Comparison of ENCODE assay signal across 8 cellular contexts in the genomic region with DNA sequence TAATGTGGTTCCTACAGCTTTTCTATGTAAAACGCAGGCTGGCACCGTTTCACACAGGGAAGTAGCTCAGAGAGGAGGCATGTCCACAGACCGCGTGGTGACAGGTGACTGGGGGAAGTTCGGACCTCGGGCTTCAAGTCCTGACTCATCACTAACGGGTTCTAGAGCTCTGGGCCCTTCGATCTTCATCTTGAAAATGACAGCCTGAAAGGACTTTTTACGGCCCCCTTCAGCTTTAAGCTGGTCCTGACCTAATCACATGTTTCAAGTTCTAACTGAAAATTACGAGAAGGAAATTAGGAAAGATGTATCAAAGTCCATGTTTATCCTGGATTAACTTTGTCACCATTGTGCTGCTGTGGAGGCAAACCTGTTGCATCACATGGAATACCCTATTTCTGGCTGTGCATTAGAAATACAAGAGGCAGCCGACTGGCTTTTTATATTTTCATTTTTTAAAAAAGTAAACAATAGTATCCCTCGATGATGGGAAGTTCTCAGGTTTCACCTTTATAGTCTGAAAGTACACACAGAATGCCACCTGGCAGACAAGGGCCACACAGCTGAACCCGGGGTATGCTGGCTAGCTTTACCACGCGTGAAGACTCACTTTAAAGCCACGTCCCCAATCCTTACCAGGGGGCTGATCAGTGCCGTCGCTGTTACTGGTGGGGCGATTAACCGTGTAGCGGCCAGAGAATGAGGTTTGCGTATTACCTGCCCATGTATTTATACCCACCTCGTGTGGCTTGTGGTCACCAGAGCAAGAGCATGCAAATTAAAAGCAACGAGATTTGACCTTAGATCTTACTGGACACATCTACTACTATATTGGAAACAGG. TPM values are rescaled to one million over a fixed set of nuclear protein-coding genes. Genes with fewer than 3 reads are reported as not detected.
DNase-seq lines count a peak whose midpoint lies in the region; ATAC-seq, FAIRE-seq and TF ChIP-seq lines count a peak whose summit lies in the region.

No MANE protein-coding gene starts in this region.

- H3K9me3 Mint-ChIP-seq in astrocyte (ENCODE audit: unreplicated experiment), result no peaks in the 10 kb centered on the region

- no peaks in the 10 kb centered on the region for H3K4me1 Mint-ChIP-seq in astrocyte (ENCODE audit: low read depth, unreplicated experiment)

- H3K4me3 Mint-ChIP-seq in astrocyte (ENCODE audit: unreplicated experiment), result peak overlapping the region; percentile 83

- POLR2A ChIA-PET in BJ (lab: Charles Lee), result no interaction called here
- POLR2A ChIA-PET in OCI-LY7 (lab: Charles Lee), result interaction anchor here (0.6 to 6.4 kb wide), 19 partner anchors 8 to 456 kb away, joined by 3 to 55 read pairs (median 3); no protein-coding TSS in a partner anchor

- no peak for FAIRE-seq in astrocyte (lab: Jason Lieb, UNC)

- H3K4me1 ChIP-seq in OCI-LY7 (ENCODE audit: insufficient read depth, low read length, poor library complexity, severe bottlenecking) (peaks cover 44% of the 10 kb centered on the region), astrocyte (ENCODE audit: insufficient read depth, low read length) (peaks cover 11% of the 10 kb centered on the region), iPS-20b (ENCODE audit: insufficient read depth, low read length) (peaks cover 3% of the 10 kb centered on the region; the same call in 1 of the 2 replicates), spleen (peaks cover 17 to 81% (median 65%) of the 10 kb centered on the region in 6 donors)

- H3K27ac ChIP-seq in OCI-LY7 (ENCODE audit: low read depth, low read length, poor library complexity, severe bottlenecking) (peak overlapping the region; percentile 66), astrocyte (ENCODE audit: low read depth, low read length) (no peak overlapping the region), iPS-20b (ENCODE audit: low read length) (no peak overlapping the region), spleen (peak overlapping the region; percentile 42 to 98 (median 97))

- H3K79me2 ChIP-seq in OCI-LY7 (ENCODE audit: insufficient read depth, low read depth, low read length) (peaks cover 96% of the 10 kb centered on the region), astrocyte (ENCODE audit: insufficient read depth, low read length) (peaks cover 8% of the 10 kb centered on the region)

- ATAC-seq in GM18868 (IDR thresholded peaks at IDR 0.05; ENCODE audit: unreplicated experiment) (peak; percentile 34), HG03045 (IDR thresholded peaks at IDR 0.05; ENCODE audit: unreplicated experiment) (peak; percentile 24)

- H3K4me2 ChIP-seq in OCI-LY7 (ENCODE audit: low read length) (peak overlapping the region; percentile 85), astrocyte (ENCODE audit: low read length) (peak overlapping the region; percentile 89)

- WGBS in spleen, 5 donors, result 4 to 9% (median 8%) methylated on average over 24 of the region's 24 CpGs

- CTCF ChIA-PET in BJ (lab: Yijun Ruan, JAX), result interaction anchor here (1.2 to 1.6 kb wide), 3 partner anchors 10 to 218 kb away, joined by 3 to 4 read pairs (median 3); no protein-coding TSS in a partner anchor
- CTCF ChIA-PET in OCI-LY7 (lab: Charles Lee; ENCODE audit: unreplicated experiment), result interaction anchor here (0.7 kb wide), 1 partner anchor 15 kb away, joined by 4 read pairs; no protein-coding TSS in a partner anchor

- H3K9ac ChIP-seq in astrocyte (ENCODE audit: low read length) (peak overlapping the region; percentile 90), iPS-20b (ENCODE audit: low read depth, low read length) (no peak overlapping the region)

- no peaks in the 10 kb centered on the region for H3K9me2 ChIP-seq in OCI-LY7 (ENCODE audit: insufficient read depth, low read length)

- no peaks in the 10 kb centered on the region for H3K27me3 Mint-ChIP-seq in astrocyte (ENCODE audit: low read depth, unreplicated experiment)

- no peak overlapping the region for H3K27ac Mint-ChIP-seq in astrocyte (ENCODE audit: unreplicated experiment)

- TF ChIP-seq CTCF in BJ (IDR thresholded peaks at IDR 0.05; ENCODE audit: insufficient read depth, low read depth, low read length), result no peak
- TF ChIP-seq CTCF in OCI-LY7 (conservative IDR thresholded peaks at IDR 0.05; ENCODE audit: low read length), result no peak
- TF ChIP-seq CTCF in astrocyte (IDR thresholded peaks at IDR 0.05; ENCODE audit: insufficient read depth, low read depth, low read length), result no peak
- no peak for TF ChIP-seq CTCF in spleen (IDR thresholded peaks at IDR 0.05 in 8 of 11, conservative IDR thresholded peaks at IDR 0.05 in 3 of 11)

- H2AFZ ChIP-seq in OCI-LY7 (ENCODE audit: low read length) (no peak overlapping the region), astrocyte (ENCODE audit: low read depth, low read length) (peak overlapping the region; percentile 93)

- H3K27me3 ChIP-seq in BJ (ENCODE audit: control insufficient read depth, insufficient read depth, low read length) (no peaks in the 10 kb centered on the region), astrocyte (ENCODE audit: insufficient read depth, low read length) (no peaks in the 10 kb centered on the region), iPS-20b (ENCODE audit: insufficient read depth, low read length) (peaks cover 59% of the 10 kb centered on the region), spleen (replicated peaks in 1 of 7) (no peaks in the 10 kb centered on the region)

- intact Hi-C loops in OCI-LY7 (cut with micrococcal nuclease; ENCODE audit: unreplicated experiment) (loop anchor here (2.0 to 5.0 kb wide), 4 partner anchors 199 to 639 kb away; no protein-coding TSS in a partner anchor), spleen (cut with DNase I; ENCODE audit: low total_unique reads) (no loop called here)

- no peaks in the 10 kb centered on the region for H3K9me3 ChIP-seq in OCI-LY7 (ENCODE audit: low read length)
- no peaks in the 10 kb centered on the region for H3K9me3 ChIP-seq in astrocyte (ENCODE audit: insufficient read depth, low read depth, low read length)
- H3K9me3 ChIP-seq in iPS-20b (ENCODE audit: insufficient read depth, low read depth, low read length), result no peaks in the 10 kb centered on the region
- H3K9me3 ChIP-seq in spleen, result no peaks in the 10 kb centered on the region

- DNase-seq in BJ (ENCODE audit: low read depth), result no peak
- peak; percentile 75 for DNase-seq in OCI-LY7 (ENCODE audit: low spot score)
- no peak for DNase-seq in astrocyte (ENCODE audit: low read depth)
- DNase-seq in spleen, result peak; percentile 91
- no peak for DNase-seq in NCI-H1436 (lab: John Stamatoyannopoulos, UW)

- no peaks in the 10 kb centered on the region for H3K36me3 Mint-ChIP-seq in astrocyte (ENCODE audit: low read depth, unreplicated experiment)

- peak overlapping the region; percentile 75 for H3K4me3 ChIP-seq in BJ (ENCODE audit: low read depth, low read length)
- peak overlapping the region; percentile 96 for H3K4me3 ChIP-seq in OCI-LY7 (ENCODE audit: low read depth, low read length, poor library complexity, severe bottlenecking)
- H3K4me3 ChIP-seq in astrocyte (ENCODE audit: insufficient read depth, low read depth, low read length), result peak overlapping the region; percentile 80
- H3K4me3 ChIP-seq in iPS-20b (ENCODE audit: low read length), result peak overlapping the region; percentile 89
- H3K4me3 ChIP-seq in spleen, result peak overlapping the region; percentile 78 to 93 (median 88)

- TSS peak; percentile 57 for BruUV-seq in OCI-LY7 (replicated peaks; lab: Mats Ljungman, UMichigan)

- H3K36me3 ChIP-seq in BJ (ENCODE audit: control insufficient read depth, insufficient read depth, low read length), result no peaks in the 10 kb centered on the region
- H3K36me3 ChIP-seq in OCI-LY7 (ENCODE audit: insufficient read depth, low read length), result peaks cover 67% of the 10 kb centered on the region
- H3K36me3 ChIP-seq in astrocyte (ENCODE audit: insufficient read depth, low read length), result no peaks in the 10 kb centered on the region
- no peaks in the 10 kb centered on the region for H3K36me3 ChIP-seq in iPS-20b (ENCODE audit: insufficient read depth, low read depth, low read length)
- no peaks in the 10 kb centered on the region for H3K36me3 ChIP-seq in spleen

- H4K20me1 ChIP-seq in OCI-LY7 (ENCODE audit: insufficient read depth, low read length), result peaks cover 60% of the 10 kb centered on the region
- H4K20me1 ChIP-seq in astrocyte (ENCODE audit: insufficient read depth, low read length), result peaks cover 8% of the 10 kb centered on the region

- no peak for TF ChIP-seq POLR2A in spleen (IDR thresholded peaks at IDR 0.05)

RNA-seq across cellular contexts. Expression of gene MAN1A1, which starts 1.9 kb away (rescaled TPM):
- polyA plus RNA-seq in BJ (2011; rRNA removed) (1.6 and 3.1 TPM in 2 replicates), spleen (10 to 100 TPM in 2 of 3 donors, 1 to 10 TPM in 1; 6.0 to 15.2 (median 13.7) TPM)
- polyA minus RNA-seq in BJ (2011; rRNA and poly(A)+ RNA removed), result 0.62 and 0.72 TPM in 2 replicates
- 72.4 and 74.2 TPM in 2 replicates for total RNA-seq in OCI-LY7 (2014; rRNA removed; shearing (Covaris generic))
- total RNA-seq in OCI-LY7 (2022) (74.3 and 78.9 TPM in 2 replicates), astrocyte (11.7 and 13.2 TPM in 2 replicates), spleen (100 to 1,000 TPM in 4 of 7 donors, 10 to 100 TPM in 3; 58.3 to 148 (median 115) TPM)

Comparison
In these comparisons a context has a peak if more than half of its experiments do, and no peak if none do; other contexts are left out.
1. DNase-seq: peak in OCI-LY7 (single experiment) and spleen (single experiment); none in BJ (single experiment), astrocyte (single experiment) and NCI-H1436 (single experiment).
2. H3K27ac ChIP-seq: peak in OCI-LY7 (single experiment) and spleen (8 of 8); none in astrocyte (single experiment) and iPS-20b (single experiment).
3. Peak in every context shown above with its lines, with median percentiles within 50 percentile points of each other: H3K4me3 ChIP-seq.